Comparison of ENCODE assay signal across 22 cellular contexts in genomic region chr19:3690551-3691371, GRCh38. TPM values are rescaled to one million over a fixed set of nuclear protein-coding genes. Genes with fewer than 3 reads are reported as not detected.
DNase-seq lines count a peak whose midpoint lies in the region; ATAC-seq and TF ChIP-seq lines count a peak whose summit lies in the region.
"Had no signal": no experiment of that assay in that cellular context is flagged by ENCODE, and none has a peak within 500 bp of the region (broad histone marks: within the 10 kb centered on the region; RNA-seq: fewer than 3 reads in every experiment).

No MANE protein-coding gene starts in this region.

- H3F3A ChIP-seq in GM23338 (replicated peaks; ENCODE audit: low read depth), result peaks cover 14% of the 10 kb centered on the region; the same call in 1 of the 2 replicates

- H3K27me3 Mint-ChIP-seq in activated CD4-positive, alpha-beta memory T cell treated with anti-CD3 and anti-CD28 coated beads for 36 hours, result no peaks in the 10 kb centered on the region
- H3K27me3 Mint-ChIP-seq in GM23338 (ENCODE audit: insufficient read depth, low read depth, poor library complexity), result peaks cover 16% of the 10 kb centered on the region
- H3K27me3 Mint-ChIP-seq: activated B cell treated with CpG ODN at 0.5 μM for 24 hours, B cell had no signal

- H4K20me1 ChIP-seq in GM23338 (replicated peaks; ENCODE audit: insufficient read depth), result peaks cover 12% of the 10 kb centered on the region

- H3K36me3 ChIP-seq in lower lobe of right lung (no peaks in the 10 kb centered on the region), GM23338 (ENCODE audit: insufficient read depth) (no peaks in the 10 kb centered on the region)
- H3K36me3 ChIP-seq: adrenal gland, right lobe of liver had no signal

- H3K4me1 Mint-ChIP-seq in activated CD4-positive, alpha-beta memory T cell treated with anti-CD3 and anti-CD28 coated beads for 36 hours (ENCODE audit: low read depth), result peaks cover 34% of the 10 kb centered on the region
- H3K4me1 Mint-ChIP-seq in GM23338, result peaks cover 13% of the 10 kb centered on the region

- no peak overlapping the region for H3K27ac ChIP-seq in lower lobe of right lung
- H3K27ac ChIP-seq in GM23338 (ENCODE audit: low read depth), result no peak overlapping the region
- H3K27ac ChIP-seq: adrenal gland, foreskin keratinocyte, parathyroid adenoma, right lobe of liver had no signal

- DNase-seq in CD1c-positive myeloid dendritic cell (ENCODE audit: extremely low spot score), result peak; percentile 84
- DNase-seq in GM12865 (ENCODE audit: low read depth), result peak; percentile 0
- DNase-seq in activated CD4-positive, alpha-beta memory T cell treated with anti-CD3 and anti-CD28 coated beads for 36 hours, result peak; percentile 35
- DNase-seq in lower lobe of right lung, result peak; percentile 45
- DNase-seq in HEK293T (ENCODE audit: extremely low spot score), result no peak
- no peak for DNase-seq in COLO668 (lab: John Stamatoyannopoulos, UW; ENCODE audit: unreplicated experiment)
- DNase-seq in GM23338 (ENCODE audit: low spot score), result no peak
- DNase-seq: activated B cell treated with CpG ODN at 0.5 μM for 24 hours, adrenal gland, dermis blood vessel endothelial cell, foreskin keratinocyte, kidney, NCI-H146, NCI-H774, PC-3, SIG-M5 had no signal

- ATAC-seq in lower lobe of right lung, result no peak
- ATAC-seq in GM23338, result no peak
- ATAC-seq in GM21717 (IDR thresholded peaks at IDR 0.05; ENCODE audit: unreplicated experiment), result no peak
- ATAC-seq: foreskin keratinocyte, PC-3, right lobe of liver had no signal

- H3K27me3 ChIP-seq in lower lobe of right lung (ENCODE audit: low read depth) (no peaks in the 10 kb centered on the region), GM23338 (ENCODE audit: insufficient read depth) (no peaks in the 10 kb centered on the region)
- H3K27me3 ChIP-seq: adrenal gland, foreskin keratinocyte, right lobe of liver had no signal

- no peak overlapping the region for H3K4me3 ChIP-seq in GM12865 (ENCODE audit: low read depth, low read length)
- H3K4me3 ChIP-seq in lower lobe of right lung, result no peak overlapping the region
- no peak overlapping the region for H3K4me3 ChIP-seq in GM23338
- H3K4me3 ChIP-seq: adrenal gland, right lobe of liver had no signal

- no peaks in the 10 kb centered on the region for H3K9me3 ChIP-seq in lower lobe of right lung
- H3K9me3 ChIP-seq: adrenal gland, right lobe of liver had no signal

- POLR2A ChIA-PET in activated CD4-positive, alpha-beta memory T cell treated with anti-CD3 and anti-CD28 coated beads for 36 hours (lab: Charles Lee), result interaction anchor here (0.9 to 1.3 kb wide), 2 partner anchors 19 to 136 kb away, joined by 4 to 5 read pairs; no protein-coding TSS in a partner anchor
- POLR2A ChIA-PET in HEK293T (lab: Yijun Ruan, JAX), result interaction anchor here (1.2 kb wide), 1 partner anchor 10 kb away, joined by 4 read pairs; the partner anchor contains the start of gene PIP5K1C

- TF ChIP-seq CTCF in GM12865 (IDR thresholded peaks at IDR 0.05; ENCODE audit: insufficient read depth, low read depth, low read length, missing control alignments), result no peak
- no peak for TF ChIP-seq CTCF in lower lobe of right lung (IDR thresholded peaks at IDR 0.05)
- no peak for TF ChIP-seq CTCF in GM23338 (conservative IDR thresholded peaks at IDR 0.05; ENCODE audit: low read depth in 2 of 2)

- peak overlapping the region; percentile 19 for H3K27ac Mint-ChIP-seq in activated CD4-positive, alpha-beta memory T cell treated with anti-CD3 and anti-CD28 coated beads for 36 hours
- H3K27ac Mint-ChIP-seq in GM23338, result no peak overlapping the region
- H3K27ac Mint-ChIP-seq: B cell had no signal

- no peak overlapping the region for H2AFZ ChIP-seq in GM23338
- H2AFZ ChIP-seq: parathyroid adenoma had no signal

- CTCF ChIA-PET in activated CD4-positive, alpha-beta memory T cell treated with anti-CD3 and anti-CD28 coated beads for 36 hours (lab: Charles Lee), result interaction anchor here (0.6 to 5.8 kb wide), 9 partner anchors 10 to 144 kb away, joined by 3 to 39 read pairs (median 4); partner anchors contain the start of genes PIP5K1C and TJP3
- CTCF ChIA-PET in HEK293T (lab: Yijun Ruan, JAX), result interaction anchor here (1.2 kb wide), 1 partner anchor 10 kb away, joined by 3 read pairs; no protein-coding TSS in a partner anchor

- peaks cover 69% of the 10 kb centered on the region for H3K79me2 ChIP-seq in GM23338 (replicated peaks; ENCODE audit: insufficient read depth)

- H3K4me3 Mint-ChIP-seq in activated CD4-positive, alpha-beta memory T cell treated with anti-CD3 and anti-CD28 coated beads for 36 hours, result no peak overlapping the region
- no peak overlapping the region; the same call in 2 of the 3 replicates for H3K4me3 Mint-ChIP-seq in GM23338
- H3K4me3 Mint-ChIP-seq: activated B cell treated with CpG ODN at 0.5 μM for 24 hours, B cell had no signal

- peaks cover 5% of the 10 kb centered on the region for H3K36me3 Mint-ChIP-seq in activated CD4-positive, alpha-beta memory T cell treated with anti-CD3 and anti-CD28 coated beads for 36 hours
- H3K36me3 Mint-ChIP-seq in GM23338 (ENCODE audit: low read depth), result peaks cover 5% of the 10 kb centered on the region

- H3K9me3 Mint-ChIP-seq in activated CD4-positive, alpha-beta memory T cell treated with anti-CD3 and anti-CD28 coated beads for 36 hours, result no peaks in the 10 kb centered on the region
- H3K9me3 Mint-ChIP-seq in GM23338, result no peaks in the 10 kb centered on the region
- H3K9me3 Mint-ChIP-seq: activated B cell treated with CpG ODN at 0.5 μM for 24 hours had no signal

- no peak overlapping the region for H3K4me2 ChIP-seq in GM23338

- no peaks in the 10 kb centered on the region for H3K9me2 ChIP-seq in GM23338 (ENCODE audit: insufficient read depth)

- intact Hi-C loops in activated CD4-positive, alpha-beta memory T cell treated with anti-CD3 and anti-CD28 coated beads for 36 hours (cut with micrococcal nuclease), result loop anchor here (2.0 kb wide), 1 partner anchor 20 kb away; no protein-coding TSS in a partner anchor
- intact Hi-C loops in lower lobe of right lung (cut with DNase I), result no loop called here

- H3K4me1 ChIP-seq in lower lobe of right lung (peaks cover 29% of the 10 kb centered on the region), GM23338 (ENCODE audit: insufficient read depth) (peaks cover 14% of the 10 kb centered on the region; the same call in 1 of the 2 replicates)
- H3K4me1 ChIP-seq: foreskin keratinocyte had no signal

TF ChIP-seq in HEK293T, 16 proteins besides CTCF, POLR2A, EP300 and RAD21 (continues in another document):
- TF ChIP-seq ZNF384 (IDR thresholded peaks at IDR 0.05) (no peak), NFRKB (IDR thresholded peaks at IDR 0.05) (no peak), HDGF (IDR thresholded peaks at IDR 0.05; ENCODE audit: borderline replicate concordance) (no peak), BHLHE40 (IDR thresholded peaks at IDR 0.05; ENCODE audit: borderline replicate concordance) (no peak), LEF1 (IDR thresholded peaks at IDR 0.05; ENCODE audit: borderline replicate concordance) (no peak), TARDBP (IDR thresholded peaks at IDR 0.05) (no peak), L3MBTL2 (conservative IDR thresholded peaks at IDR 0.05) (no peak), ARNT (IDR thresholded peaks at IDR 0.05) (no peak), FOXM1 (IDR thresholded peaks at IDR 0.05; ENCODE audit: borderline replicate concordance) (no peak), PKNOX1 (IDR thresholded peaks at IDR 0.05) (no peak), ELF4 (IDR thresholded peaks at IDR 0.05) (no peak), FOXK2 (IDR thresholded peaks at IDR 0.05) (no peak), SUZ12 (IDR thresholded peaks at IDR 0.05) (no peak)

TF ChIP-seq in GM23338, 12 proteins besides CTCF, POLR2A, EP300 and RAD21 (continues in another document):
- TF ChIP-seq EZH2phosphoT487 (IDR thresholded peaks at IDR 0.05; ENCODE audit: unreplicated experiment) (no peak), EZH2 (IDR thresholded peaks at IDR 0.05; ENCODE audit: low read depth, unreplicated experiment) (no peak), ZNF114 (CRISPR knock-in tag; IDR thresholded peaks at IDR 0.05) (no peak), ETS1 (IDR thresholded peaks at IDR 0.05) (no peak), JUNB (IDR thresholded peaks at IDR 0.05; ENCODE audit: unreplicated experiment) (no peak)

RNA-seq across cellular contexts. Expression of gene PIP5K1C, which starts 9.5 kb away (rescaled TPM):
- 10 to 100 TPM; 14.7 to 15.7 TPM for total RNA-seq in activated CD4-positive, alpha-beta memory T cell treated with anti-CD3 and anti-CD28 coated beads for 36 hours
- 43.6 TPM for total RNA-seq in lower lobe of right lung
- 35.2 and 46.7 TPM in 2 replicates for total RNA-seq in GM23338 (2014; rRNA removed; shearing (Covaris generic))
- polyA plus RNA-seq in GM23338 (2016; fragmentation: Nextera tagmentation; extraction: Ambion mirVana), result 11.8 and 13.5 TPM in 2 replicates

RNA-seq across cellular contexts. Expression of gene TJP3, which starts 17.4 kb away (rescaled TPM):
- 1 to 10 TPM; 3.1 to 3.7 TPM for total RNA-seq in activated CD4-positive, alpha-beta memory T cell treated with anti-CD3 and anti-CD28 coated beads for 36 hours
- total RNA-seq in lower lobe of right lung, result 34.4 TPM
- total RNA-seq in GM23338 (2014; rRNA removed; shearing (Covaris generic)), result 19.8 and 23.9 TPM in 2 replicates
- 14.1 and 18.2 TPM in 2 replicates for polyA plus RNA-seq in GM23338 (2016; fragmentation: Nextera tagmentation; extraction: Ambion mirVana)
- total RNA-seq: foreskin keratinocyte, HT1080, lung microvascular endothelial cell had no signal
- polyA plus RNA-seq: foreskin keratinocyte had no signal

Comparison
In these comparisons a context has a peak if more than half of its experiments do, and no peak if none do; other contexts are left out.
1. DNase-seq: peak in CD1c-positive myeloid dendritic cell (single experiment), GM12865 (single experiment), activated CD4-positive, alpha-beta memory T cell treated with anti-CD3 and anti-CD28 coated beads for 36 hours (single experiment) and lower lobe of right lung (single experiment); none in HEK293T (single experiment), COLO668 (single experiment) and GM23338 (single experiment).